In the genomic region with DNA sequence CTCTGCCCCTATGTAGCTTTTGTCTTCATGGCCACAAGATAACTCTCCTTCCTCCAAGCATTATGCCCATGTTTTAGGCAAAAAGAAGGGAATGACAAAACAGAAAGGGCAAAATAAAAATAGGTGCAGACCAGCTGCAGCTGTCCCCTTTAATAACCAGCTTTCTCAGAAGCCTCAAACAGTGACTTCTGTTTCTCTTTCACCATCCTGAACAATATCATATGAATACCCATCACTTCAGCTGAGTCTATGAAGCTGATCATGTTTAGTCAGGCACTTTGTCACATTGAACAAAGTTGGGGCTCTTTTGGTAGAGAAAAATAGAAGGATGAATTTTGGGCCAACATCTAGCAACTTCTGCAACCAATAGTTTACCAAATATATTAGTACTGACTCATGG, we compare ENCODE assay signal across 30 cellular contexts.
"Had no signal": no experiment of that assay in that cellular context is flagged by ENCODE, and none has a peak within 500 bp of the region (broad histone marks: within the 10 kb centered on the region; RNA-seq: fewer than 3 reads in every experiment).

No MANE protein-coding gene starts in this region.

- H3K36me3 ChIP-seq: ascending aorta, cardiac muscle cell, WERI-Rb-1 had no signal

- H3K4me1 Mint-ChIP-seq: activated naive CD8-positive, alpha-beta T cell treated with anti-CD3 and anti-CD28 coated beads for 36 hours; activated T-helper 17 cell treated with anti-CD3 and anti-CD28 coated beads, Interleukin-2, amount 50 U/mL, for 72 hours; central memory CD8-positive, alpha-beta T cell had no signal

- H3K27me3 Mint-ChIP-seq: activated CD8-positive, alpha-beta T cell treated with anti-CD3 and anti-CD28 coated beads for 36 hours; activated naive CD8-positive, alpha-beta T cell treated with anti-CD3 and anti-CD28 coated beads for 36 hours; central memory CD8-positive, alpha-beta T cell had no signal

- H3K4me1 ChIP-seq: ascending aorta, SJCRH30 had no signal

- ATAC-seq: activated CD8-positive, alpha-beta T cell treated with anti-CD3 and anti-CD28 coated beads for 36 hours; activated T-cell treated with anti-CD3 and anti-CD28 coated beads, Interleukin-2, amount 50 U/mL, for 72 hours; activated T-helper 17 cell treated with anti-CD3 and anti-CD28 coated beads, Interleukin-2, amount 50 U/mL, for 72 hours; Panc1 had no signal

- H3K36me3 Mint-ChIP-seq: activated naive CD8-positive, alpha-beta T cell treated with anti-CD3 and anti-CD28 coated beads for 36 hours had no signal

- H3K27me3 ChIP-seq: ascending aorta, cardiac muscle cell, SJCRH30 had no signal

- H3K27ac ChIP-seq: ascending aorta, cardiac muscle cell, SJCRH30, SK-N-MC, WERI-Rb-1 had no signal

- H3K9me3 Mint-ChIP-seq: activated CD8-positive, alpha-beta T cell treated with anti-CD3 and anti-CD28 coated beads for 36 hours; activated naive CD8-positive, alpha-beta T cell treated with anti-CD3 and anti-CD28 coated beads for 36 hours; activated T-helper 17 cell treated with anti-CD3 and anti-CD28 coated beads, Interleukin-2, amount 50 U/mL, for 72 hours had no signal

- H3K9me3 ChIP-seq: ascending aorta, SJCRH30 had no signal

- H3K4me3 Mint-ChIP-seq: activated CD8-positive, alpha-beta T cell treated with anti-CD3 and anti-CD28 coated beads for 36 hours; activated naive CD8-positive, alpha-beta T cell treated with anti-CD3 and anti-CD28 coated beads for 36 hours; activated T-cell treated with anti-CD3 and anti-CD28 coated beads, Interleukin-2, amount 50 U/mL, for 72 hours; activated T-helper 17 cell treated with anti-CD3 and anti-CD28 coated beads, Interleukin-2, amount 50 U/mL, for 72 hours; central memory CD8-positive, alpha-beta T cell had no signal

- H3K27ac Mint-ChIP-seq: activated CD8-positive, alpha-beta T cell treated with anti-CD3 and anti-CD28 coated beads for 36 hours; activated naive CD8-positive, alpha-beta T cell treated with anti-CD3 and anti-CD28 coated beads for 36 hours; activated T-cell treated with anti-CD3 and anti-CD28 coated beads, Interleukin-2, amount 50 U/mL, for 72 hours; activated T-helper 17 cell treated with anti-CD3 and anti-CD28 coated beads, Interleukin-2, amount 50 U/mL, for 72 hours had no signal

- H3K4me3 ChIP-seq: ascending aorta, cardiac muscle cell, SJCRH30, SK-N-MC had no signal

- DNase-seq: activated CD4-positive, alpha-beta T cell treated with anti-CD3 and anti-CD28 coated beads for 1 hour; activated CD4-positive, alpha-beta T cell treated with anti-CD3 and anti-CD28 coated beads for 48 hours; activated CD4-positive, CD25-positive, alpha-beta regulatory T cell; activated CD8-positive, alpha-beta T cell treated with anti-CD3 and anti-CD28 coated beads for 36 hours; activated effector memory CD4-positive, alpha-beta T cell treated with anti-CD3 and anti-CD28 coated beads, Interleukin-2, amount 50 U/mL, for 16 hours; activated naive CD4-positive, alpha-beta T cell; activated naive CD4-positive, alpha-beta T cell treated with anti-CD3 and anti-CD28 coated beads, Interleukin-2, amount 50 U/mL, for 16 hours; activated naive CD8-positive, alpha-beta T cell treated with anti-CD3 and anti-CD28 coated beads for 36 hours; activated T-cell treated with anti-CD3 and anti-CD28 coated beads, Interleukin-2, amount 50 U/mL, for 1 hour; activated T-cell treated with anti-CD3 and anti-CD28 coated beads, Interleukin-2, amount 50 U/mL, for 72 hours; amygdala; NCI-H1105; NCI-H1417 treated with DMSO at 0.1 percent for 48 hours; NCI-H187 treated with DMSO at 0.1 percent for 48 hours; NCI-H2081; NCI-H226; NCI-H446 treated with DMSO at 0.1 percent for 48 hours; NCI-H524; NCI-H69; NCI-H82; SHP77; SJCRH30; T1000; WERI-Rb-1 had no signal
